17 cellular contexts compared by ENCODE assay signal in genomic region chr18:76264073-76264472, GRCh38.
"Had no signal": no experiment of that assay in that cellular context is flagged by ENCODE, and none has a peak within 500 bp of the region (broad histone marks: within the 10 kb centered on the region; RNA-seq: fewer than 3 reads in every experiment).

No MANE protein-coding gene starts in this region.

- H3K4me3 Mint-ChIP-seq: activated B cell treated with CpG ODN at 0.5 μM for 24 hours; activated naive CD8-positive, alpha-beta T cell treated with anti-CD3 and anti-CD28 coated beads for 36 hours; activated T-helper 1 cell treated with anti-CD3 and anti-CD28 coated beads, Interleukin-12 subunit alpha, Interleukin-12 subunit beta, Interleukin-2, Interleukin-4 antibody, amounts not matched to agents 30 ng/mL and 10 ng/mL and 1 ng/mL, durations not matched to agents 14 hours and 24 hours and 36 hours; stimulated activated effector memory CD8-positive, alpha-beta T cell treated with anti-CD3 and anti-CD28 coated beads, Interleukin-12 subunit alpha, Interleukin-12 subunit beta, amount 100 ng/mL, for 72 hours; T-helper 2 cell treated with Interferon-gamma antibody and Interleukin-4, amounts not matched to agents 5 μg/mL and 100 μg/mL, for 36 hours had no signal

- H3K4me1 ChIP-seq: parathyroid adenoma had no signal

- H3K36me3 Mint-ChIP-seq: activated naive CD8-positive, alpha-beta T cell treated with anti-CD3 and anti-CD28 coated beads for 36 hours; stimulated activated effector memory CD8-positive, alpha-beta T cell treated with anti-CD3 and anti-CD28 coated beads, Interleukin-12 subunit alpha, Interleukin-12 subunit beta, amount 100 ng/mL, for 72 hours had no signal

- H3K27ac Mint-ChIP-seq: activated B cell treated with CpG ODN at 0.5 μM for 24 hours; activated naive CD8-positive, alpha-beta T cell treated with anti-CD3 and anti-CD28 coated beads for 36 hours; activated T-helper 1 cell treated with anti-CD3 and anti-CD28 coated beads, Interleukin-12 subunit alpha, Interleukin-12 subunit beta, Interleukin-2, Interleukin-4 antibody, amounts not matched to agents 30 ng/mL and 10 ng/mL and 1 ng/mL, durations not matched to agents 14 hours and 24 hours and 36 hours; stimulated activated effector memory CD8-positive, alpha-beta T cell treated with anti-CD3 and anti-CD28 coated beads, Interleukin-12 subunit alpha, Interleukin-12 subunit beta, amount 100 ng/mL, for 72 hours; T-helper 2 cell treated with Interferon-gamma antibody and Interleukin-4, amounts not matched to agents 5 μg/mL and 100 μg/mL, for 36 hours had no signal

- H3K4me3 ChIP-seq: gastroesophageal sphincter, heart right ventricle, lung had no signal

- H3K9me3 ChIP-seq: gastroesophageal sphincter, heart right ventricle had no signal

- H3K36me3 ChIP-seq: brain microvascular endothelial cell, gastroesophageal sphincter, heart right ventricle had no signal

- ATAC-seq: gastroesophageal sphincter; heart right ventricle; left colon; stimulated activated effector memory CD8-positive, alpha-beta T cell treated with anti-CD3 and anti-CD28 coated beads, Interleukin-12 subunit alpha, Interleukin-12 subunit beta, amount 100 ng/mL, for 72 hours had no signal

- DNase-seq: activated B cell treated with CpG ODN at 0.5 μM for 24 hours; activated CD4-positive, alpha-beta T cell treated with anti-CD3 and anti-CD28 coated beads, Interleukin-2, amount 50 U/mL, for 1 hour; activated naive CD8-positive, alpha-beta T cell treated with anti-CD3 and anti-CD28 coated beads for 36 hours; brain microvascular endothelial cell; cerebellar nuclear complex; effector CD8-positive, alpha-beta T cell; heart right ventricle; left colon; stimulated activated CD4-positive, alpha-beta T cell treated with anti-CD3 and anti-CD28 coated beads, Interleukin-12 subunit alpha, Interleukin-12 subunit beta, amount 100 ng/mL, for 4 hours; stimulated activated CD4-positive, alpha-beta T cell treated with anti-CD3 and anti-CD28 coated beads, Interleukin-2, amount 100 ng/mL, for 24 hours; trophoblast cell had no signal

- H3K27me3 Mint-ChIP-seq: activated B cell treated with CpG ODN at 0.5 μM for 24 hours had no signal

- H3K4me1 Mint-ChIP-seq: activated B cell treated with CpG ODN at 0.5 μM for 24 hours; stimulated activated effector memory CD8-positive, alpha-beta T cell treated with anti-CD3 and anti-CD28 coated beads, Interleukin-12 subunit alpha, Interleukin-12 subunit beta, amount 100 ng/mL, for 72 hours had no signal

- H3K27ac ChIP-seq: brain microvascular endothelial cell, heart right ventricle, parathyroid adenoma had no signal

- H3K27me3 ChIP-seq: brain microvascular endothelial cell, gastroesophageal sphincter had no signal

- H3K9me3 Mint-ChIP-seq: activated B cell treated with CpG ODN at 0.5 μM for 24 hours; activated naive CD8-positive, alpha-beta T cell treated with anti-CD3 and anti-CD28 coated beads for 36 hours; activated T-helper 1 cell treated with anti-CD3 and anti-CD28 coated beads, Interleukin-12 subunit alpha, Interleukin-12 subunit beta, Interleukin-2, Interleukin-4 antibody, amounts not matched to agents 30 ng/mL and 10 ng/mL and 1 ng/mL, durations not matched to agents 14 hours and 24 hours and 36 hours; stimulated activated effector memory CD8-positive, alpha-beta T cell treated with anti-CD3 and anti-CD28 coated beads, Interleukin-12 subunit alpha, Interleukin-12 subunit beta, amount 100 ng/mL, for 72 hours; T-helper 2 cell treated with Interferon-gamma antibody and Interleukin-4, amounts not matched to agents 5 μg/mL and 100 μg/mL, for 36 hours had no signal
